ENCODE assay signal across 9 cellular contexts in genomic region chr3:197541756-197542539, GRCh38. TPM values are rescaled to one million over a fixed set of nuclear protein-coding genes. Genes with fewer than 3 reads are reported as not detected.
DNase-seq lines count a peak whose midpoint lies in the region; ATAC-seq and TF ChIP-seq lines count a peak whose summit lies in the region.
"Had no signal": no experiment of that assay in that cellular context is flagged by ENCODE, and none has a peak within 500 bp of the region (broad histone marks: within the 10 kb centered on the region; RNA-seq: fewer than 3 reads in every experiment).

No MANE protein-coding gene starts in this region.

- intact Hi-C loops in breast epithelium (cut with DNase I; ENCODE audit: low total_unique reads): no loop called here
- intact Hi-C loops in MCF 10A (cut with micrococcal nuclease): no loop called here
- intact Hi-C loops in thyroid gland (cut with DNase I): no loop called here

- H3K27ac ChIP-seq in breast epithelium: peak overlapping the region; percentile 58 to 76
- no peak overlapping the region for H3K27ac ChIP-seq in thyroid gland

- H3K9me3 Mint-ChIP-seq in MCF 10A (ENCODE audit: unreplicated experiment): no peaks in the 10 kb centered on the region
- H3K9me3 Mint-ChIP-seq: activated naive CD8-positive, alpha-beta T cell treated with anti-CD3 and anti-CD28 coated beads for 36 hours had no signal

- H3K36me3 Mint-ChIP-seq in MCF 10A (ENCODE audit: insufficient read depth, unreplicated experiment): peaks cover 35% of the 10 kb centered on the region

- ATAC-seq in HG02610 (IDR thresholded peaks at IDR 0.05; ENCODE audit: unreplicated experiment) (no peak), GM18907 (IDR thresholded peaks at IDR 0.05; ENCODE audit: unreplicated experiment) (no peak)

- H3K27me3 Mint-ChIP-seq in MCF 10A (ENCODE audit: insufficient read depth, unreplicated experiment): no peaks in the 10 kb centered on the region
- H3K27me3 Mint-ChIP-seq: activated naive CD8-positive, alpha-beta T cell treated with anti-CD3 and anti-CD28 coated beads for 36 hours had no signal

- WGBS in thyroid gland, 2 donors: 72 to 75% methylated on average over 12 to 13 of the region's 13 CpGs

- no TSS peak for BruUV-seq in MCF 10A (replicated peaks; lab: Mats Ljungman, UMichigan)

- DNase-seq in breast epithelium (ENCODE audit: low spot score in 2 of 2): no peak
- no peak for DNase-seq in MCF 10A (ENCODE audit: unreplicated experiment)
- DNase-seq in dermis blood vessel endothelial cell: peak; percentile 73
- peak; percentile 79 for DNase-seq in inferior parietal cortex (ENCODE audit: extremely low spot score)
- DNase-seq in thyroid gland: peak; percentile 44 to 47
- no peak for DNase-seq in HK-2 (ENCODE audit: unreplicated experiment)
- DNase-seq: activated naive CD8-positive, alpha-beta T cell treated with anti-CD3 and anti-CD28 coated beads for 36 hours had no signal

- H3K27ac Mint-ChIP-seq in MCF 10A (ENCODE audit: low read depth, unreplicated experiment): no peak overlapping the region
- H3K27ac Mint-ChIP-seq: activated naive CD8-positive, alpha-beta T cell treated with anti-CD3 and anti-CD28 coated beads for 36 hours had no signal

- H3K9me3 ChIP-seq in breast epithelium (no peaks in the 10 kb centered on the region), thyroid gland (no peaks in the 10 kb centered on the region)

- TF ChIP-seq POLR2A in breast epithelium (IDR thresholded peaks at IDR 0.05) (no peak), thyroid gland (IDR thresholded peaks at IDR 0.05) (no peak)

- no peaks in the 10 kb centered on the region for H3K27me3 ChIP-seq in breast epithelium
- H3K27me3 ChIP-seq in thyroid gland: no peaks in the 10 kb centered on the region

- POLR2A ChIA-PET in MCF 10A (lab: Yijun Ruan, JAX): interaction anchor here (0.5 kb wide), 1 partner anchor 1275 kb away, joined by 4 read pairs; no protein-coding TSS in a partner anchor

- no peak overlapping the region for H3K4me3 Mint-ChIP-seq in MCF 10A (ENCODE audit: unreplicated experiment)
- H3K4me3 Mint-ChIP-seq: activated naive CD8-positive, alpha-beta T cell treated with anti-CD3 and anti-CD28 coated beads for 36 hours had no signal

- H3K36me3 ChIP-seq in breast epithelium (no peaks in the 10 kb centered on the region), thyroid gland (no peaks in the 10 kb centered on the region)

- H3K4me1 ChIP-seq in breast epithelium (peaks cover 0 to 6% of the 10 kb centered on the region in 2 donors), thyroid gland (peaks cover 8 to 20% of the 10 kb centered on the region in 2 donors)

- H3K4me3 ChIP-seq in breast epithelium (no peak overlapping the region), thyroid gland (replicated peaks in 1 of 3) (no peak overlapping the region)

- CTCF ChIA-PET in MCF 10A (lab: Yijun Ruan, JAX): interaction anchor here (0.5 to 1.0 kb wide), 3 partner anchors 12 to 668 kb away, joined by 3 to 4 read pairs (median 3); no protein-coding TSS in a partner anchor

- TF ChIP-seq CTCF in breast epithelium (IDR thresholded peaks at IDR 0.05) (no peak), MCF 10A (IDR thresholded peaks at IDR 0.05; ENCODE audit: unreplicated experiment) (no peak), thyroid gland (IDR thresholded peaks at IDR 0.05) (no peak)

- peaks cover under 1% of the 10 kb centered on the region for H3K4me1 Mint-ChIP-seq in MCF 10A (ENCODE audit: insufficient read depth, unreplicated experiment)
- H3K4me1 Mint-ChIP-seq: activated naive CD8-positive, alpha-beta T cell treated with anti-CD3 and anti-CD28 coated beads for 36 hours had no signal

RNA-seq across cellular contexts. Expression of gene BDH1, which starts 13.8 kb away (rescaled TPM):
- total RNA-seq in breast epithelium: 10 to 100 TPM; 14.6 to 33.1 (median 16.4) TPM
- total RNA-seq in MCF 10A (2022): 38.6 and 41.9 TPM in 2 replicates
- 4.4 and 7.2 TPM in 2 replicates for total RNA-seq in dermis blood vessel endothelial cell
- 10 to 100 TPM; 37.1 to 83.1 (median 57.8) TPM for total RNA-seq in thyroid gland

Comparison
In these comparisons a context has a peak if more than half of its experiments do, and no peak if none do; other contexts are left out.
1. DNase-seq: peak in dermis blood vessel endothelial cell (single experiment), inferior parietal cortex (single experiment) and thyroid gland (2 of 2); none in breast epithelium (0 of 2), MCF 10A (single experiment) and HK-2 (single experiment).
2. H3K27ac ChIP-seq: peak in breast epithelium (2 of 2); none in thyroid gland (0 of 3).